In genomic region chr3:43892535-43892934, GRCh38 we compare ENCODE assay signal across 10 cellular contexts.
DNase-seq lines count a peak whose midpoint lies in the region; ATAC-seq lines count a peak whose summit lies in the region.
"Had no signal": no experiment of that assay in that cellular context is flagged by ENCODE, and none has a peak within 500 bp of the region (broad histone marks: within the 10 kb centered on the region; RNA-seq: fewer than 3 reads in every experiment).

No MANE protein-coding gene starts in this region.

- DNase-seq in NCI-H1417 treated with DMSO at 0.1 percent for 48 hours (lab: John Stamatoyannopoulos, UW), result peak; percentile 34
- DNase-seq in kidney tubule cell (ENCODE audit: low spot score), result peak; percentile 49
- no peak for DNase-seq in OCI-M1 (lab: John Stamatoyannopoulos, UW)
- DNase-seq in 8988T, result no peak
- DNase-seq in NCI-H446 (lab: John Stamatoyannopoulos, UW), result no peak
- DNase-seq: activated T-cell treated with anti-CD3 and anti-CD28 coated beads, Interleukin-2, amount 50 U/mL, for 4 hours; spleen had no signal

- ATAC-seq in GM18517 (IDR thresholded peaks at IDR 0.05; ENCODE audit: unreplicated experiment) (peak; percentile 71), HG02623 (IDR thresholded peaks at IDR 0.05; ENCODE audit: unreplicated experiment) (peak; percentile 55), GM21529 (IDR thresholded peaks at IDR 0.05; ENCODE audit: unreplicated experiment) (no peak)
- ATAC-seq: activated T-cell treated with anti-CD3 and anti-CD28 coated beads, Interleukin-2, amount 50 U/mL, for 4 hours had no signal

Comparison
In these comparisons a context has a peak if more than half of its experiments do, and no peak if none do; other contexts are left out.
1. DNase-seq: peak in NCI-H1417 treated with DMSO at 0.1 percent for 48 hours (single experiment) and kidney tubule cell (single experiment); none in OCI-M1 (single experiment), 8988T (single experiment) and NCI-H446 (0 of 2).